In the genomic region with DNA sequence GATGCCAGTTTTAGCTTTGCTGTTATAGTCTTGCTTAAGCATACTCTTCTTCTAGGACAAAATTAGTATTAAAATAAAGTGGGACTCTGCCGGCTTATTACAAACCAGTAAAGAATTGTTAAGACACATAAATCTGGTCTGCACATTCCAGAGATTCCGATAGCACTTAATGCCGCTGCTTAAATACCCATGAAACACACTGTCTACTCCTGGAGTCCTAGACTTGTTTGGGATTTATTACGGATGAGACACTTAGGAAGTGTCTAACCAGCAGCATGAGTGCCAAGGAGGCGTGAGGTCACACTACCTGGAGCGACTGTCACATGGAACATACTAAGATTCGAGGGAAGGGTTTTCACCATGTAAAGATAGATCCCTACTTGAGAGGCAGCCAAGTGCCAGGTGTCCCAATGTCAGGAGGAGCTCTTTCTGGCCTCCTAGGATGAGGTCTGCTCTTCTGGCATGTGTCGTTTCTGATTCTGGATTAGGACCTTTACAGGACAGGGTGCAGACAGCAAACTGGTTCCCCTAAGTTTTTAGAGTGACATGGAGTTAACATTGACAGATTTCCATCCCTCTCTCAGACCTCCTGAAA, we compare ENCODE assay signal across 26 cellular contexts.
A peak's percentile ranks its signal among the peaks of the same experiment; 100 is the strongest.
DNase-seq lines count a peak whose midpoint lies in the region; TF ChIP-seq lines count a peak whose summit lies in the region.
"Had no signal": no experiment of that assay in that cellular context is flagged by ENCODE, and none has a peak within 500 bp of the region (broad histone marks: within the 10 kb centered on the region; RNA-seq: fewer than 3 reads in every experiment).

No MANE protein-coding gene starts in this region.

- WGBS in mesenchymal stem cell: 54% methylated on average over 8 of the region's 8 CpGs
- WGBS in thyroid gland, 2 donors: 42 to 56% methylated on average over 8 of the region's 8 CpGs

- H3K27ac ChIP-seq in mesenchymal stem cell (ENCODE audit: low read length, poor library complexity, severe bottlenecking) (peak overlapping the region; percentile 70), thyroid gland (peak overlapping the region; percentile 47 to 89 (median 86))
- H3K27ac ChIP-seq: 22Rv1; BLaER1 treated with 17β-estradiol and CSF1 and Interleukin-3, amounts not matched to agents 10 nM and 100 nM; left lung; RWPE1; tibial artery had no signal

- no peak overlapping the region for H3K23ac ChIP-seq in mesenchymal stem cell (ENCODE audit: low read length in 2 of 2)

- no peak overlapping the region for H3K4ac ChIP-seq in mesenchymal stem cell (ENCODE audit: low read depth in 1 of 2, low read length in 2 of 2)

- H2BK5ac ChIP-seq in mesenchymal stem cell (ENCODE audit: low read depth, low read length, poor library complexity, severe bottlenecking): no peak overlapping the region

- H3K36me3 Mint-ChIP-seq in brain: peaks cover 26% of the 10 kb centered on the region

- no peak overlapping the region for H3K18ac ChIP-seq in mesenchymal stem cell (ENCODE audit: low read depth in 1 of 2, low read length in 2 of 2)

- peaks cover 0 to 8% of the 10 kb centered on the region in 2 experiments for H3K36me3 ChIP-seq in mesenchymal stem cell (ENCODE audit: control insufficient read depth in 1 of 2, insufficient read depth in 2 of 2, low read depth in 1 of 2, low read length in 2 of 2)
- H3K36me3 ChIP-seq in thyroid gland: no peaks in the 10 kb centered on the region
- H3K36me3 ChIP-seq: BLaER1 treated with 17β-estradiol and CSF1 and Interleukin-3, amounts not matched to agents 10 nM and 100 nM; left lung; tibial artery had no signal

- H3K9me3 Mint-ChIP-seq in brain: no peaks in the 10 kb centered on the region
- H3K9me3 Mint-ChIP-seq: activated CD4-positive, alpha-beta memory T cell treated with anti-CD3 and anti-CD28 coated beads, Interleukin-2, amount 10 ng/mL, durations not matched to agents 7 days and 5 days had no signal

- H3K4me1 Mint-ChIP-seq in brain: peaks cover 60% of the 10 kb centered on the region
- H3K4me1 Mint-ChIP-seq: activated CD4-positive, alpha-beta memory T cell treated with anti-CD3 and anti-CD28 coated beads, Interleukin-2, amount 10 ng/mL, durations not matched to agents 7 days and 5 days; activated naive CD8-positive, alpha-beta T cell treated with anti-CD3 and anti-CD28 coated beads, Interleukin-2, amount 50 U/mL, for 24 hours had no signal

- H3K4me3 ChIP-seq in mesenchymal stem cell (ENCODE audit: insufficient read depth in 1 of 2, low read depth in 1 of 2, low read length in 2 of 2): no peak overlapping the region
- no peak overlapping the region for H3K4me3 ChIP-seq in thyroid gland (replicated peaks in 1 of 3)
- H3K4me3 ChIP-seq: BLaER1 treated with 17β-estradiol and CSF1 and Interleukin-3, amounts not matched to agents 10 nM and 100 nM; left lung; tibial artery had no signal

- H2AFZ ChIP-seq in mesenchymal stem cell (ENCODE audit: low read depth, low read length): peak overlapping the region; percentile 10

- H3K27me3 Mint-ChIP-seq in brain: no peaks in the 10 kb centered on the region
- H3K27me3 Mint-ChIP-seq: activated naive CD8-positive, alpha-beta T cell treated with anti-CD3 and anti-CD28 coated beads, Interleukin-2, amount 50 U/mL, for 24 hours had no signal

- peaks cover 0 to 48% of the 10 kb centered on the region in 2 experiments for H3K27me3 ChIP-seq in mesenchymal stem cell (ENCODE audit: control insufficient read depth in 1 of 2, insufficient read depth in 1 of 2, low read length in 2 of 2)
- H3K27me3 ChIP-seq in thyroid gland: no peaks in the 10 kb centered on the region
- H3K27me3 ChIP-seq: BLaER1 treated with 17β-estradiol and CSF1 and Interleukin-3, amounts not matched to agents 10 nM and 100 nM; tibial artery had no signal

- intact Hi-C loops in thyroid gland (cut with DNase I): no loop called here

- no peak overlapping the region for H3K4me2 ChIP-seq in mesenchymal stem cell (ENCODE audit: low read length, poor library complexity, severe bottlenecking)

- no peak overlapping the region for H4K91ac ChIP-seq in mesenchymal stem cell (ENCODE audit: low read length)

- TF ChIP-seq CTCF in brain (conservative IDR thresholded peaks at IDR 0.05) (no peak), thyroid gland (IDR thresholded peaks at IDR 0.05) (no peak)

- H3K9me3 ChIP-seq in mesenchymal stem cell (ENCODE audit: control insufficient read depth, low read length) (no peaks in the 10 kb centered on the region), thyroid gland (no peaks in the 10 kb centered on the region)
- H3K9me3 ChIP-seq: left lung, tibial artery had no signal

- no peak overlapping the region for H2BK15ac ChIP-seq in mesenchymal stem cell (ENCODE audit: low read depth, poor library complexity, severe bottlenecking)

- peak overlapping the region; percentile 46 for H2AK5ac ChIP-seq in mesenchymal stem cell (ENCODE audit: low read length, severe bottlenecking)

- TF ChIP-seq POLR2A in thyroid gland (IDR thresholded peaks at IDR 0.05): no peak

- no peak overlapping the region for H3K14ac ChIP-seq in mesenchymal stem cell (ENCODE audit: low read length in 2 of 2)

- H2BK12ac ChIP-seq in mesenchymal stem cell (ENCODE audit: low read length in 2 of 2): no peak overlapping the region

- no peak overlapping the region for H2BK120ac ChIP-seq in mesenchymal stem cell (ENCODE audit: low read depth, low read length)

- H3K4me1 ChIP-seq in mesenchymal stem cell (ENCODE audit: control insufficient read depth, insufficient read depth, low read depth, low read length) (peaks cover 7% of the 10 kb centered on the region), thyroid gland (peaks cover 41 to 43% of the 10 kb centered on the region in 2 donors)
- H3K4me1 ChIP-seq: tibial artery had no signal

- no peak overlapping the region for H3K4me3 Mint-ChIP-seq in brain
- H3K4me3 Mint-ChIP-seq: activated CD4-positive, alpha-beta memory T cell treated with anti-CD3 and anti-CD28 coated beads, Interleukin-2, amount 10 ng/mL, durations not matched to agents 7 days and 5 days; activated naive CD8-positive, alpha-beta T cell treated with anti-CD3 and anti-CD28 coated beads, Interleukin-2, amount 50 U/mL, for 24 hours; stimulated activated naive CD8-positive, alpha-beta T cell treated with anti-CD3 and anti-CD28 coated beads, Interleukin-15, Interleukin-2, amounts not matched to agents 100 ng/mL and 50 ng/mL, for 24 hours had no signal

- no peaks in the 10 kb centered on the region for H3K79me1 ChIP-seq in mesenchymal stem cell (replicated peaks; ENCODE audit: low read length, poor library complexity, severe bottlenecking)

- H3K9ac ChIP-seq in mesenchymal stem cell (ENCODE audit: low read length): no peak overlapping the region
- H3K9ac ChIP-seq: BLaER1 treated with 17β-estradiol and CSF1 and Interleukin-3, amounts not matched to agents 10 nM and 100 nM had no signal

- DNase-seq in NCI-H2171 treated with DMSO at 0.1 percent for 48 hours (lab: John Stamatoyannopoulos, UW) (peak; percentile 29), NCI-H2171 (lab: John Stamatoyannopoulos, UW) (no peak), mesenchymal stem cell (no peak), thyroid gland (peak; percentile 9 to 34), medulla oblongata (ENCODE audit: extremely low spot score) (no peak), inferior parietal cortex (ENCODE audit: extremely low spot score) (no peak), DMS53 treated with DMSO at 0.1 percent for 48 hours (lab: John Stamatoyannopoulos, UW; ENCODE audit: unreplicated experiment) (no peak)
- DNase-seq: activated CD4-positive, alpha-beta memory T cell treated with anti-CD3 and anti-CD28 coated beads, Interleukin-2, amount 10 ng/mL, durations not matched to agents 7 days and 5 days; activated gamma-delta T cell; activated naive CD8-positive, alpha-beta T cell treated with anti-CD3 and anti-CD28 coated beads, Interleukin-2, amount 50 U/mL, for 24 hours; activated T-cell treated with anti-CD3 and anti-CD28 coated beads for 4 hours; Calu3; glutamatergic neuron; left lung; MM.1S; NCI-H1417 treated with DMSO at 0.1 percent for 48 hours; NCI-H2107; NCI-H524; occipital lobe; retina had no signal

- H3K27ac Mint-ChIP-seq in brain: peak overlapping the region; percentile 20 to 82 (median 59)
- H3K27ac Mint-ChIP-seq: activated CD4-positive, alpha-beta memory T cell treated with anti-CD3 and anti-CD28 coated beads, Interleukin-2, amount 10 ng/mL, durations not matched to agents 7 days and 5 days; activated naive CD8-positive, alpha-beta T cell treated with anti-CD3 and anti-CD28 coated beads, Interleukin-2, amount 50 U/mL, for 24 hours; stimulated activated naive CD8-positive, alpha-beta T cell treated with anti-CD3 and anti-CD28 coated beads, Interleukin-15, Interleukin-2, amounts not matched to agents 100 ng/mL and 50 ng/mL, for 24 hours had no signal

- no peak overlapping the region for H4K8ac ChIP-seq in mesenchymal stem cell (ENCODE audit: low read length)

Comparison
In these comparisons a context has a peak if more than half of its experiments do, and no peak if none do; other contexts are left out.
1. DNase-seq: peak in NCI-H2171 treated with DMSO at 0.1 percent for 48 hours (single experiment) and thyroid gland (2 of 2); none in NCI-H2171 (single experiment), mesenchymal stem cell (single experiment), medulla oblongata (single experiment), inferior parietal cortex (single experiment) and DMS53 treated with DMSO at 0.1 percent for 48 hours (single experiment).